Comparison of ENCODE assay signal across 8 cellular contexts in the genomic region with DNA sequence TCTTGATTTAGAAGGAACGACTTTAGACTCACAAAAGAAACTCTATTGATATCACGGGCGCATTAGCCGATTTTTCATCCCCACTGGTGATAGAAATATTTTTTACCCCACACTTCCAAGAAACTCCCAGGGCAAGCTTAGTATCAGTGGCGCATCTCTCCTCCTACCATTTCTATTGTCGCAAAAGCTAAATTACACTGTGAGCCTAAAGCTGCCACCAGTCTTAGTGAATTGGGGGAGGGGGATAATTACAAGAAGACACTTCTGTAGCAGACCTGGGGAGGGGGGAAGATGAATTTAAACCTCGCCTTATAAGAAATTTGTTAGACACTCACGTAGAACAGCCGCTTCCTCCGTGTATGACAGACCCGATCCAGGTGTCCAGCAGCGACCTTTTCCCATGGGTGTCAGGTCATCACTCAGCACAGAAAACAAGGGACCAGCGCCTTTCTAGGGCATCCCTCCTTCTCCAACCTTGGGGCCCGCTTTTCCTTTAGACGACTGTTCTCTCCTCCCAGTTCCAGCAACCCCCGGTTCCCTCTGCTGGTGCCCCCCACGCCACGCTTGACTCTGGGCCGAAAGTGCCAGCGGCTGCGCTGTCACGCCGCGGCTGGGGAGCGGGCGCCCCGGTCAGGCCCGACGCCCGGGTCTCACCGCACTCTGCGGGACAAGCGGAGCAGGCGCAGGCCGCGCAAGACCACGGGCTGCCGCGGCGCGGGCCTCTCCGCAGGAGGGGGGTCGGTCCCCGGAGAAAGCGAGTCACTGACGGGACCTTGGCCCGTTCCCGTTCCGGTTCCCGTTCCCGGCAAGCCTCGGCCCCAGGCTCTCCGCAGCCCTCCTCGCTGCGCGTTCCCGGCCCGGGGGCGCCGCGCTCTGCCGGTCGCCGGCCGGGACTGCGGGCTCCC. TPM values are rescaled to one million over a fixed set of nuclear protein-coding genes. Genes with fewer than 3 reads are reported as not detected.
A peak's percentile ranks its signal among the peaks of the same experiment; 100 is the strongest.
DNase-seq lines count a peak whose midpoint lies in the region; ATAC-seq, FAIRE-seq and TF ChIP-seq lines count a peak whose summit lies in the region.

No MANE protein-coding gene starts in this region.

- TF ChIP-seq POLR2A in HepG2 (IDR thresholded peaks at IDR 0.05; ENCODE audit: insufficient read depth in 1 of 2, low read depth in 2 of 2, low read length in 2 of 2) (no peak), stomach (IDR thresholded peaks at IDR 0.05) (no peak)

- TF ChIP-seq CTCF in HepG2 (CRISPR knock-in tag; IDR thresholded peaks at IDR 0.05) (no peak), stomach (IDR thresholded peaks at IDR 0.05) (no peak)

- H3K27ac Mint-ChIP-seq in activated T-cell treated with anti-CD3 and anti-CD28 coated beads, Interleukin-2, amount 50 U/mL, for 24 hours, result no peak overlapping the region

- no peaks in the 10 kb centered on the region for H3K9me3 Mint-ChIP-seq in activated T-cell treated with anti-CD3 and anti-CD28 coated beads, Interleukin-2, amount 50 U/mL, for 24 hours

- H4K20me1 ChIP-seq in HepG2 (ENCODE audit: insufficient read depth, low read length), result no peaks in the 10 kb centered on the region

- H3K4me3 ChIP-seq in HepG2 (replicated peaks in 1 of 3; ENCODE audit: insufficient read depth in 1 of 3, low read depth in 2 of 3, low read length in 3 of 3) (peak overlapping the region; percentile 49 to 73 (median 67)), stomach (peak overlapping the region; percentile 74 to 84 (median 79))

- peaks cover 0 to 28% of the 10 kb centered on the region in 2 experiments; a peak in 2 of 5 replicates for H3K27me3 ChIP-seq in HepG2 (ENCODE audit: control insufficient read depth in 1 of 2, insufficient read depth in 2 of 2, low read length in 2 of 2)
- no peaks in the 10 kb centered on the region for H3K27me3 ChIP-seq in stomach

- TF ChIP-seq EP300 in HepG2 (IDR thresholded peaks at IDR 0.05; ENCODE audit: low read depth in 2 of 2, low read length in 2 of 2) (no peak), HepG2 (CRISPR knock-in tag; IDR thresholded peaks at IDR 0.05; ENCODE audit: borderline replicate concordance) (no peak), stomach (IDR thresholded peaks at IDR 0.05) (no peak)

- H3K27me3 Mint-ChIP-seq in activated T-cell treated with anti-CD3 and anti-CD28 coated beads, Interleukin-2, amount 50 U/mL, for 24 hours, result peaks cover 22% of the 10 kb centered on the region

- H2AFZ ChIP-seq in HepG2 (ENCODE audit: low read length), result no peak overlapping the region

- no peak for TF ChIP-seq RAD21 in HepG2 (CRISPR knock-in tag; IDR thresholded peaks at IDR 0.05)

- 9% methylated on average over 32 of the region's 66 CpGs for WGBS in HepG2 (ENCODE audit: low lambda C conversion rate)
- 4 to 12% (median 8%) methylated on average over 35 to 66 of the region's 66 CpGs for WGBS in stomach, 5 donors

- no peaks in the 10 kb centered on the region for H3K36me3 ChIP-seq in HepG2 (replicated peaks in 1 of 2; ENCODE audit: control insufficient read depth in 1 of 2, insufficient read depth in 2 of 2, low read length in 2 of 2)
- no peaks in the 10 kb centered on the region for H3K36me3 ChIP-seq in stomach

- no peak overlapping the region; the same call in 1 of the 2 replicates for H3K9ac ChIP-seq in HepG2 (ENCODE audit: insufficient read depth, low read depth, low read length)

- H3K4me3 Mint-ChIP-seq in activated T-cell treated with anti-CD3 and anti-CD28 coated beads, Interleukin-2, amount 50 U/mL, for 24 hours, result no peak overlapping the region

- peak; percentile 33 for ATAC-seq in HepG2

- no peaks in the 10 kb centered on the region for H3K9me3 ChIP-seq in HepG2 (ENCODE audit: low read length)
- no peaks in the 10 kb centered on the region for H3K9me3 ChIP-seq in stomach

- POLR2A ChIA-PET in HepG2 (lab: Yijun Ruan, JAX), result no interaction called here

- H3K4me1 ChIP-seq in HepG2 (ENCODE audit: insufficient read depth, low read length), result peaks cover 26% of the 10 kb centered on the region
- peaks cover 6 to 66% (median 30%) of the 10 kb centered on the region in 4 donors for H3K4me1 ChIP-seq in stomach

- H3K27ac ChIP-seq in caudate nucleus (ENCODE audit: low read depth, low read length) (peak overlapping the region; percentile 48), HepG2 (ENCODE audit: extremely low read length, insufficient read depth, low read length) (no peak overlapping the region), stomach (peak overlapping the region; percentile 68 to 88 (median 79))

- in situ Hi-C loops in HepG2 (cut with HindIII; ENCODE audit: extremely low pct_ligation_motif_present, low pct_unique_long_range_greater_than_20kb), result no loop called here

- CTCF ChIA-PET in HepG2 (lab: Yijun Ruan, JAX; ENCODE audit: low intra/inter-chr PET ratio, low total read pairs), result no interaction called here

- H3K4me2 ChIP-seq in HepG2 (ENCODE audit: low read depth, low read length), result peak overlapping the region; percentile 91

- peaks cover 9% of the 10 kb centered on the region for H3K4me1 Mint-ChIP-seq in activated T-cell treated with anti-CD3 and anti-CD28 coated beads, Interleukin-2, amount 50 U/mL, for 24 hours (ENCODE audit: low read depth)

- peak; percentile 51 for DNase-seq in activated T-cell treated with anti-CD3 and anti-CD28 coated beads, Interleukin-2, amount 50 U/mL, for 24 hours
- DNase-seq in activated T-cell treated with anti-CD3 and anti-CD28 coated beads for 4 hours (no peak), NCI-H1105 treated with DMSO at 0.1 percent for 48 hours (lab: John Stamatoyannopoulos, UW) (peak; percentile 23), caudate nucleus (lab: John Stamatoyannopoulos, UW) (peak in 23 of 61 donors; percentile 13 to 75 (median 51)), HepG2 (ENCODE audit: low spot score) (no peak), stomach (peak; percentile 51), medulla oblongata (ENCODE audit: extremely low spot score) (no peak), NCI-H2196 (lab: John Stamatoyannopoulos, UW; ENCODE audit: unreplicated experiment) (no peak)

- H3K79me2 ChIP-seq in HepG2 (ENCODE audit: insufficient read depth, low read length), result no peaks in the 10 kb centered on the region

- no peaks in the 10 kb centered on the region for H3K36me3 Mint-ChIP-seq in activated T-cell treated with anti-CD3 and anti-CD28 coated beads, Interleukin-2, amount 50 U/mL, for 24 hours (ENCODE audit: low read depth)

- BruUV-seq in HepG2 (replicated peaks; lab: Mats Ljungman, UMichigan), result no TSS peak

- intact Hi-C loops in HepG2 (cut with micrococcal nuclease; ENCODE audit: unreplicated experiment) (no loop called here), stomach (cut with DNase I; ENCODE audit: low total_unique reads) (no loop called here)

- no peak for FAIRE-seq in HepG2 (lab: Jason Lieb, UNC)

RNA-seq across cellular contexts. Expression of a gene that starts 0.8 kb away (rescaled TPM):
- total RNA-seq in HepG2 (2016; rRNA removed; fragmentation: Illumina TruSeq; extraction: Trizol) (52.5 and 53.5 TPM in 2 replicates), stomach (100 to 1,000 TPM in 3 of 5 donors, 10 to 100 TPM in 2; 72.0 to 123 (median 107) TPM)
- total RNA-seq in HepG2 (2016; cell fraction: cytosol; rRNA removed; fragmentation: Illumina TruSeq; extraction: Trizol; ENCODE audit: low read depth), result 37.8 and 42.1 TPM in 2 replicates
- 44.7 and 53.5 TPM in 2 replicates for total RNA-seq in HepG2 (2016; cell fraction: insoluble cytoplasmic fraction; rRNA removed; fragmentation: Illumina TruSeq; extraction: Trizol)
- total RNA-seq in HepG2 (2016; cell fraction: membrane; rRNA removed; fragmentation: Illumina TruSeq; extraction: Trizol), result 102 and 120 TPM in 2 replicates
- 27.9 and 32.8 TPM in 2 replicates for total RNA-seq in HepG2 (2016; cell fraction: nucleus; rRNA removed; fragmentation: Illumina TruSeq; extraction: Trizol)
- polyA plus RNA-seq in HepG2 (2011; rRNA removed) (84.9 and 100 TPM in 2 replicates), stomach (100 to 1,000 TPM in 2 of 3 donors, 10 to 100 TPM in 1; 70.8 to 140 (median 121) TPM)
- 86.4 and 90.4 TPM in 2 replicates for polyA plus RNA-seq in HepG2 (2011; cell fraction: cytosol; rRNA removed)
- polyA plus RNA-seq in HepG2 (2011; cell fraction: nucleus; rRNA removed), result 83.8 and 90.8 TPM in 2 replicates
- 70.9 and 73.7 TPM in 2 replicates for polyA plus RNA-seq in HepG2 (2012)
- 41.6 and 55.3 TPM in 2 replicates for polyA plus RNA-seq in HepG2 (2016; cell fraction: cytosol; fragmentation: Illumina TruSeq; extraction: Trizol; ENCODE audit: low read depth)
- polyA plus RNA-seq in HepG2 (2016; cell fraction: insoluble cytoplasmic fraction; fragmentation: Illumina TruSeq; extraction: Trizol; ENCODE audit: low read depth), result 61.1 and 69.9 TPM in 2 replicates
- 98.3 and 114 TPM in 2 replicates for polyA plus RNA-seq in HepG2 (2016; cell fraction: membrane; fragmentation: Illumina TruSeq; extraction: Trizol; ENCODE audit: low read depth)
- 62.2 and 63.0 TPM in 2 replicates for polyA plus RNA-seq in HepG2 (2016; cell fraction: nucleus; fragmentation: Illumina TruSeq; extraction: Trizol; ENCODE audit: insufficient read depth, low read depth)
- 24.7 and 72.3 TPM in 2 replicates for polyA minus RNA-seq in HepG2 (2011; rRNA and poly(A)+ RNA removed; ENCODE audit: low replicate concordance)
- 33.1 and 41.3 TPM in 2 replicates for polyA minus RNA-seq in HepG2 (2011; cell fraction: cytosol; rRNA and poly(A)+ RNA removed)
- 23.3 and 28.7 TPM in 2 replicates for polyA minus RNA-seq in HepG2 (2011; cell fraction: nucleus; rRNA and poly(A)+ RNA removed)

RNA-seq across cellular contexts. Expression of a gene that starts 42.3 kb away (rescaled TPM):
- total RNA-seq in HepG2 (2016; rRNA removed; fragmentation: Illumina TruSeq; extraction: Trizol) (2.8 TPM in 2 replicates), stomach (1 to 10 TPM in 3 of 5 donors, under 1 TPM in 2; 0.29 to 8.4 (median 1.8) TPM)
- 0.40 and 0.44 TPM in 2 replicates for total RNA-seq in HepG2 (2016; cell fraction: cytosol; rRNA removed; fragmentation: Illumina TruSeq; extraction: Trizol; ENCODE audit: low read depth)
- total RNA-seq in HepG2 (2016; cell fraction: insoluble cytoplasmic fraction; rRNA removed; fragmentation: Illumina TruSeq; extraction: Trizol), result 2.6 and 2.9 TPM in 2 replicates
- 0.69 and 1.1 TPM in 2 replicates for total RNA-seq in HepG2 (2016; cell fraction: membrane; rRNA removed; fragmentation: Illumina TruSeq; extraction: Trizol)
- 3.5 and 4.5 TPM in 2 replicates for total RNA-seq in HepG2 (2016; cell fraction: nucleus; rRNA removed; fragmentation: Illumina TruSeq; extraction: Trizol)
- polyA plus RNA-seq in HepG2 (2011; rRNA removed) (1.1 and 1.3 TPM in 2 replicates), stomach (1 to 10 TPM in 1 of 3 donors, under 1 TPM in 2; 0.50 to 1.1 (median 0.61) TPM)
- 0.56 and 0.94 TPM in 2 replicates for polyA plus RNA-seq in HepG2 (2011; cell fraction: cytosol; rRNA removed)
- 3.0 TPM in 2 replicates for polyA plus RNA-seq in HepG2 (2011; cell fraction: nucleus; rRNA removed)
- 1.1 and 1.6 TPM in 2 replicates for polyA plus RNA-seq in HepG2 (2012)
- polyA plus RNA-seq in HepG2 (2016; cell fraction: cytosol; fragmentation: Illumina TruSeq; extraction: Trizol; ENCODE audit: low read depth), result 0.07 and 0.16 TPM in 2 replicates
- 0.71 and 0.93 TPM in 2 replicates for polyA plus RNA-seq in HepG2 (2016; cell fraction: insoluble cytoplasmic fraction; fragmentation: Illumina TruSeq; extraction: Trizol; ENCODE audit: low read depth)
- polyA plus RNA-seq in HepG2 (2016; cell fraction: membrane; fragmentation: Illumina TruSeq; extraction: Trizol; ENCODE audit: low read depth), result 0.31 and 0.36 TPM in 2 replicates
- 3.3 and 4.0 TPM in 2 replicates for polyA plus RNA-seq in HepG2 (2016; cell fraction: nucleus; fragmentation: Illumina TruSeq; extraction: Trizol; ENCODE audit: insufficient read depth, low read depth)
- polyA minus RNA-seq in HepG2 (2011; rRNA and poly(A)+ RNA removed; ENCODE audit: low replicate concordance), result 3.6 and 6.6 TPM in 2 replicates
- polyA minus RNA-seq in HepG2 (2011; cell fraction: cytosol; rRNA and poly(A)+ RNA removed), result 1.8 and 2.0 TPM in 2 replicates
- 4.9 and 6.6 TPM in 2 replicates for polyA minus RNA-seq in HepG2 (2011; cell fraction: nucleus; rRNA and poly(A)+ RNA removed)

Comparison
In these comparisons a context has a peak if more than half of its experiments do, and no peak if none do; other contexts are left out.
1. DNase-seq: peak in activated T-cell treated with anti-CD3 and anti-CD28 coated beads, Interleukin-2, amount 50 U/mL, for 24 hours (single experiment), NCI-H1105 treated with DMSO at 0.1 percent for 48 hours (single experiment) and stomach (single experiment); none in activated T-cell treated with anti-CD3 and anti-CD28 coated beads for 4 hours (single experiment), HepG2 (single experiment), medulla oblongata (single experiment) and NCI-H2196 (single experiment).